23 cellular contexts compared by ENCODE assay signal in the genomic region with DNA sequence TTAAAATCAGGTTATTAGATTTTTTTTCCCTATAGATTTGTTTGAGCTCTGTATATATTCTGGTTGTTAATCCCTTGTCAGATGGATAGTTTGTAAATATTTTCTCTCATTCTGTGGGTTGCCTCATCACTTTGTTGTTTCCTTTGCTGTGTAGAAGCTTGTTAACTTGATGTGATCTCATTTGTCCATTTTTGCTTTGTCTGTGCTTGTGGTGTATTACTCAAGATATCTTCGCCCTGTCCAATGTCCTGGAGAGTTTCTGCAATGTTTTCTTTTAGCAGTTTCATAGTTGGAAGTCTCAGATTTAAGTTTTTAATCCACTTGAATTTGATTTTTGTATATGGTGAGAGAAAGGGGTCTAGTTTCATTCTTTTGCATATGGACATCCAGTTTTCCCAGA.
"Had no signal": no experiment of that assay in that cellular context is flagged by ENCODE, and none has a peak within 500 bp of the region (broad histone marks: within the 10 kb centered on the region; RNA-seq: fewer than 3 reads in every experiment).

No MANE protein-coding gene starts in this region.

- H3K4me3 ChIP-seq: K562 had no signal

- DNase-seq: Kasumi-1, MM.1S, NCI-H1092 treated with DMSO at 0.1 percent for 48 hours, NCI-H1436, NCI-H187, NCI-H2029, NCI-H2081 treated with DMSO at 0.1 percent for 48 hours, NCI-H2171, NCI-H226, NCI-H446, NCI-H510A, NCI-H524 treated with DMSO at 0.1 percent for 48 hours, NCI-H69, NCI-H774, SHP77, SK-N-SH had no signal

- H3K27me3 Mint-ChIP-seq: IgD-negative memory B cell had no signal

- H3K4me3 Mint-ChIP-seq: IgD-negative memory B cell had no signal

- H3K36me3 Mint-ChIP-seq: IgD-negative memory B cell had no signal

- H3K4me1 Mint-ChIP-seq: IgD-negative memory B cell had no signal

- ATAC-seq: K562 had no signal

- H3K27ac ChIP-seq: HL-60, KMS-11, RWPE1 had no signal

- H3K9me3 ChIP-seq: SK-N-SH had no signal

- H3K9ac ChIP-seq: KMS-11, SK-N-SH had no signal

- H3K4me2 ChIP-seq: KMS-11, SK-N-SH had no signal

- FAIRE-seq: HTR-8/SVneo, K562, RCC 7860 had no signal
